In genomic region chr7:100174582-100174981, GRCh38 we compare ENCODE assay signal across 1 cellular context.
TF ChIP-seq lines count a peak whose summit lies in the region.

No MANE protein-coding gene starts in this region.

TF ChIP-seq in GM23338, 12 proteins besides CTCF, POLR2A, EP300 and RAD21 (continued from another document):
- TF ChIP-seq ZNF462 (CRISPR knock-in tag; IDR thresholded peaks at IDR 0.05) (no peak), STAT1 (IDR thresholded peaks at IDR 0.05; ENCODE audit: unreplicated experiment) (no peak), EZH2 (IDR thresholded peaks at IDR 0.05; ENCODE audit: low read depth, unreplicated experiment) (no peak), ZNF331 (CRISPR knock-in tag; IDR thresholded peaks at IDR 0.05; ENCODE audit: low read depth) (no peak), JUNB (IDR thresholded peaks at IDR 0.05; ENCODE audit: unreplicated experiment) (no peak), EZH2phosphoT487 (IDR thresholded peaks at IDR 0.05; ENCODE audit: unreplicated experiment) (no peak)
